In genomic region chr12:59651230-59651920, GRCh38 we compare ENCODE assay signal across 12 cellular contexts. TPM values are rescaled to one million over a fixed set of nuclear protein-coding genes. Genes with fewer than 3 reads are reported as not detected.
DNase-seq lines count a peak whose midpoint lies in the region; ATAC-seq and TF ChIP-seq lines count a peak whose summit lies in the region.
"Had no signal": no experiment of that assay in that cellular context is flagged by ENCODE, and none has a peak within 500 bp of the region (broad histone marks: within the 10 kb centered on the region; RNA-seq: fewer than 3 reads in every experiment).

No MANE protein-coding gene starts in this region.

- peaks cover 42% of the 10 kb centered on the region for H3K4me1 Mint-ChIP-seq in central memory CD8-positive, alpha-beta T cell
- H3K4me1 Mint-ChIP-seq: activated naive CD4-positive, alpha-beta T cell treated with anti-CD3 and anti-CD28 coated beads, Interleukin-2, amount 10 ng/mL, durations not matched to agents 7 days and 5 days had no signal

- no peak overlapping the region for H3K4me3 ChIP-seq in left lung

- DNase-seq in AG08395 (ENCODE audit: low spot score) = peak; percentile 6
- no peak for DNase-seq in central memory CD8-positive, alpha-beta T cell (ENCODE audit: low spot score in 2 of 2)
- DNase-seq in left lung = no peak
- DNase-seq in HK-2 (ENCODE audit: unreplicated experiment) = no peak
- no peak for DNase-seq in ecto neural progenitor cell (ENCODE audit: low spot score)
- no peak for DNase-seq in NCI-H128 (lab: John Stamatoyannopoulos, UW; ENCODE audit: unreplicated experiment)
- DNase-seq: activated CD4-positive, alpha-beta T cell treated with anti-CD3 and anti-CD28 coated beads for 4 hours; activated naive CD4-positive, alpha-beta T cell treated with anti-CD3 and anti-CD28 coated beads, Interleukin-2, amount 10 ng/mL, durations not matched to agents 7 days and 5 days; CD4-positive, alpha-beta memory T cell; RPMI8226 had no signal

- no peaks in the 10 kb centered on the region for H3K27me3 ChIP-seq in left lung

- no peaks in the 10 kb centered on the region for H3K27me3 Mint-ChIP-seq in central memory CD8-positive, alpha-beta T cell
- H3K27me3 Mint-ChIP-seq: activated naive CD4-positive, alpha-beta T cell treated with anti-CD3 and anti-CD28 coated beads, Interleukin-2, amount 10 ng/mL, durations not matched to agents 7 days and 5 days; CD4-positive, alpha-beta memory T cell had no signal

- no peak overlapping the region for H3K4me3 Mint-ChIP-seq in central memory CD8-positive, alpha-beta T cell
- H3K4me3 Mint-ChIP-seq: activated naive CD4-positive, alpha-beta T cell treated with anti-CD3 and anti-CD28 coated beads, Interleukin-2, amount 10 ng/mL, durations not matched to agents 7 days and 5 days; CD4-positive, alpha-beta memory T cell had no signal

- H3K9me3 Mint-ChIP-seq in central memory CD8-positive, alpha-beta T cell = no peaks in the 10 kb centered on the region

- peaks cover 0 to 3% of the 10 kb centered on the region in 2 donors for H3K4me1 ChIP-seq in left lung

- peaks cover 9% of the 10 kb centered on the region for H3K36me3 Mint-ChIP-seq in central memory CD8-positive, alpha-beta T cell (ENCODE audit: insufficient read depth)

- H3K27ac ChIP-seq in left lung = no peak overlapping the region

- no peaks in the 10 kb centered on the region for H3K36me3 ChIP-seq in left lung

- TF ChIP-seq CTCF in left lung (IDR thresholded peaks at IDR 0.05) = no peak

- intact Hi-C loops in left lung (cut with DNase I) = no loop called here

- peak; percentile 26 for ATAC-seq in HG02884 (IDR thresholded peaks at IDR 0.05; ENCODE audit: unreplicated experiment)
- no peak for ATAC-seq in central memory CD8-positive, alpha-beta T cell (replicated peaks; ENCODE audit: extremely low read depth, poor library complexity, severe bottlenecking)
- peak; percentile 65 for ATAC-seq in left lung
- no peak for ATAC-seq in HG02642 (IDR thresholded peaks at IDR 0.05; ENCODE audit: poor library complexity, unreplicated experiment)

- H3K27ac Mint-ChIP-seq in central memory CD8-positive, alpha-beta T cell (ENCODE audit: low read depth) = peak overlapping the region; percentile 40
- H3K27ac Mint-ChIP-seq: activated naive CD4-positive, alpha-beta T cell treated with anti-CD3 and anti-CD28 coated beads, Interleukin-2, amount 10 ng/mL, durations not matched to agents 7 days and 5 days had no signal

- no peaks in the 10 kb centered on the region for H3K9me3 ChIP-seq in left lung

RNA-seq across cellular contexts. Expression of gene SLC16A7, which starts 55.5 kb away (rescaled TPM):
- 10 to 100 TPM; 26.0 to 33.9 TPM for total RNA-seq in left lung

Comparison
In these comparisons a context has a peak if more than half of its experiments do, and no peak if none do; other contexts are left out.
1. ATAC-seq: peak in HG02884 (single experiment) and left lung (single experiment); none in central memory CD8-positive, alpha-beta T cell (single experiment) and HG02642 (single experiment).